In genomic region chr2:60105868-60106267, GRCh38 we compare ENCODE assay signal across 20 cellular contexts.
"Had no signal": no experiment of that assay in that cellular context is flagged by ENCODE, and none has a peak within 500 bp of the region (broad histone marks: within the 10 kb centered on the region; RNA-seq: fewer than 3 reads in every experiment).

No MANE protein-coding gene starts in this region.

- H3K36me3 ChIP-seq: esophagus muscularis mucosa, tibial artery had no signal

- H3K36me3 Mint-ChIP-seq: activated CD8-positive, alpha-beta memory T cell treated with anti-CD3 and anti-CD28 coated beads, Interleukin-2, amount 10 ng/mL, durations not matched to agents 7 days and 5 days; activated naive CD8-positive, alpha-beta T cell treated with anti-CD3 and anti-CD28 coated beads for 36 hours; immature natural killer cell had no signal

- DNase-seq: activated CD4-positive, alpha-beta T cell treated with anti-CD3 and anti-CD28 coated beads, Interleukin-2, amount 50 U/mL, for 4 hours; activated CD8-positive, alpha-beta memory T cell treated with anti-CD3 and anti-CD28 coated beads, Interleukin-2, amount 10 ng/mL, durations not matched to agents 7 days and 5 days; activated naive CD4-positive, alpha-beta T cell; activated naive CD8-positive, alpha-beta T cell treated with anti-CD3 and anti-CD28 coated beads for 36 hours; amniotic stem cell; dermis blood vessel endothelial cell; effector memory CD4-positive, alpha-beta T cell; immature natural killer cell; kidney glomerular epithelial cell; left ventricle myocardium superior; occipital lobe; stimulated activated CD4-positive, alpha-beta T cell treated with anti-CD3 and anti-CD28 coated beads, Interleukin-12 subunit alpha, Interleukin-12 subunit beta, amount 100 ng/mL, for 4 hours; stimulated activated CD4-positive, alpha-beta T cell treated with anti-CD3 and anti-CD28 coated beads, Interleukin-1b, Interleukin-23, amount 100 ng/mL, for 48 hours; stimulated activated CD8-positive, alpha-beta memory T cell treated with anti-CD3 and anti-CD28 coated beads, Interleukin-4, amount 100 ng/mL, for 48 hours; stimulated activated naive CD4-positive, alpha-beta T cell; T-helper 9 cell; tibial artery had no signal

- ATAC-seq: activated CD4-positive, CD25-positive, alpha-beta regulatory T cell treated with anti-CD3 and anti-CD28 coated beads, Interleukin-2, amount 50 U/mL, for 24 hours; activated CD8-positive, alpha-beta memory T cell treated with anti-CD3 and anti-CD28 coated beads, Interleukin-2, amount 10 ng/mL, durations not matched to agents 7 days and 5 days; activated T-helper 17 cell treated with anti-CD3 and anti-CD28 coated beads, Interleukin-2, amount 50 U/mL, for 72 hours had no signal

- H3K9me3 Mint-ChIP-seq: activated naive CD8-positive, alpha-beta T cell treated with anti-CD3 and anti-CD28 coated beads for 36 hours; activated T-helper 17 cell treated with anti-CD3 and anti-CD28 coated beads, Interleukin-2, amount 50 U/mL, for 72 hours had no signal

- H3K27me3 ChIP-seq: esophagus muscularis mucosa, tibial artery had no signal

- H3K4me3 ChIP-seq: esophagus muscularis mucosa, tibial artery had no signal

- H3K4me3 Mint-ChIP-seq: activated CD8-positive, alpha-beta memory T cell treated with anti-CD3 and anti-CD28 coated beads, Interleukin-2, amount 10 ng/mL, durations not matched to agents 7 days and 5 days; activated naive CD8-positive, alpha-beta T cell treated with anti-CD3 and anti-CD28 coated beads for 36 hours; activated T-helper 17 cell treated with anti-CD3 and anti-CD28 coated beads, Interleukin-2, amount 50 U/mL, for 72 hours; immature natural killer cell had no signal

- H3K27ac ChIP-seq: esophagus muscularis mucosa, tibial artery had no signal

- H3K4me1 ChIP-seq: tibial artery had no signal

- H3K4me1 Mint-ChIP-seq: activated T-helper 17 cell treated with anti-CD3 and anti-CD28 coated beads, Interleukin-2, amount 50 U/mL, for 72 hours had no signal

- H3K9me3 ChIP-seq: esophagus muscularis mucosa, tibial artery had no signal

- H3K27ac Mint-ChIP-seq: activated CD8-positive, alpha-beta memory T cell treated with anti-CD3 and anti-CD28 coated beads, Interleukin-2, amount 10 ng/mL, durations not matched to agents 7 days and 5 days; activated naive CD8-positive, alpha-beta T cell treated with anti-CD3 and anti-CD28 coated beads for 36 hours; activated T-helper 17 cell treated with anti-CD3 and anti-CD28 coated beads, Interleukin-2, amount 50 U/mL, for 72 hours; immature natural killer cell had no signal
